ENCODE assay signal across 1 cellular context in the genomic region with DNA sequence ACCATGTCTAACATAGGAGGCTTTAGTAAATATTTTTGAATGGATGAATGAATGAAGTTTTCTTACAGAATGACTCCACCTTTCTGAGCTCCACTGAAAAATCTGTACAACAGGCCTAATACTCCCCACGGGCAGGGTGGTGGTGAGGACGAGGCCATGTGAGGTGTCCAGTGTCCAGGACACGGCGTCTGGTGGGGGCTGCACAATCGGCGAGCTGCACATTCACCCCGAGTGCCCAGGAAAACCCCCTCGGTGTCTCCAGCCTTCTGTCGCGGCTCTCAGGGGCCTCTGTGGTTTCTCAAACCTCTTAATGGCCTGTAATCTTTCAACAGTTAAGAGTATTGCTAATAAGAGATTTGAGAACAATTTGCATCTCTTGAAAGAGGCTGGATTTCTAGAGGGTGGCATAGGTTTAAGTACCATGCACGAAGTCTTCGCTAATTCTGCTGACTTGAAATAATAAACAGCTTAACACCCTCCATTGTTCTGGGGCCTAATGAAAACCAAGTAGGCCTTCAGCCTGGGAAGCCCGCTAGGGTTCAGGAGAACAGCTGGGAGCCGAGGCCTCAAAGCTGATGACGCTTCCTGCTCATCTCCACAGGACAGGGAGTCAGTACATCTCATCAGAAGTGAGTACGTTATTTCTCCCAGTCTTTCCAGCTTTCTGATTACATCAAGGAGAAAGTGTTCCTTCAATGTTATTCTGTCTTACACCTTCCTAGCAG.
TF ChIP-seq lines count a peak whose summit lies in the region.

No MANE protein-coding gene starts in this region.

TF ChIP-seq in GM12878, 131 proteins besides CTCF, POLR2A, EP300 and RAD21 (continued from another document):
- TF ChIP-seq, protein P1, sequence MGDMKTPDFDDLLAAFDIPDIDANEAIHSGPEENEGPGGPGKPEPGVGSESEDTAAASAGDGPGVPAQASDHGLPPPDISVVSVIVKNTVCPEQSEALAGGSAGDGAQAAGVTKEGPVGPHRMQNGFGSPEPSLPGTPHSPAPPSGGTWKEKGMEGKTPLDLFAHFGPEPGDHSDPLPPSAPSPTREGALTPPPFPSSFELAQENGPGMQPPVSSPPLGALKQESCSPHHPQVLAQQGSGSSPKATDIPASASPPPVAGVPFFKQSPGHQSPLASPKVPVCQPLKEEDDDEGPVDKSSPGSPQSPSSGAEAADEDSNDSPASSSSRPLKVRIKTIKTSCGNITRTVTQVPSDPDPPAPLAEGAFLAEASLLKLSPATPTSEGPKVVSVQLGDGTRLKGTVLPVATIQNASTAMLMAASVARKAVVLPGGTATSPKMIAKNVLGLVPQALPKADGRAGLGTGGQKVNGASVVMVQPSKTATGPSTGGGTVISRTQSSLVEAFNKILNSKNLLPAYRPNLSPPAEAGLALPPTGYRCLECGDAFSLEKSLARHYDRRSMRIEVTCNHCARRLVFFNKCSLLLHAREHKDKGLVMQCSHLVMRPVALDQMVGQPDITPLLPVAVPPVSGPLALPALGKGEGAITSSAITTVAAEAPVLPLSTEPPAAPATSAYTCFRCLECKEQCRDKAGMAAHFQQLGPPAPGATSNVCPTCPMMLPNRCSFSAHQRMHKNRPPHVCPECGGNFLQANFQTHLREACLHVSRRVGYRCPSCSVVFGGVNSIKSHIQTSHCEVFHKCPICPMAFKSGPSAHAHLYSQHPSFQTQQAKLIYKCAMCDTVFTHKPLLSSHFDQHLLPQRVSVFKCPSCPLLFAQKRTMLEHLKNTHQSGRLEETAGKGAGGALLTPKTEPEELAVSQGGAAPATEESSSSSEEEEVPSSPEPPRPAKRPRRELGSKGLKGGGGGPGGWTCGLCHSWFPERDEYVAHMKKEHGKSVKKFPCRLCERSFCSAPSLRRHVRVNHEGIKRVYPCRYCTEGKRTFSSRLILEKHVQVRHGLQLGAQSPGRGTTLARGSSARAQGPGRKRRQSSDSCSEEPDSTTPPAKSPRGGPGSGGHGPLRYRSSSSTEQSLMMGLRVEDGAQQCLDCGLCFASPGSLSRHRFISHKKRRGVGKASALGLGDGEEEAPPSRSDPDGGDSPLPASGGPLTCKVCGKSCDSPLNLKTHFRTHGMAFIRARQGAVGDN (IDR thresholded peaks at IDR 0.05) = 0 out of 2 replicates have a peak, but pooled peaks have one; percentile 18
- TF ChIP-seq ZSCAN29 (IDR thresholded peaks at IDR 0.05) = no peak
